ENCODE assay signal across 26 cellular contexts in genomic region chr6:13001951-13002350, GRCh38.
"Had no signal": no experiment of that assay in that cellular context is flagged by ENCODE, and none has a peak within 500 bp of the region (broad histone marks: within the 10 kb centered on the region; RNA-seq: fewer than 3 reads in every experiment).

No MANE protein-coding gene starts in this region.

- ATAC-seq: mucosa of descending colon; natural killer cell treated with Interleukin-12 subunit alpha and Interleukin-12 subunit beta and Interleukin-15 and Interleukin-18, amount 100 ng/mL, for 72 hours; pancreas; stimulated activated effector memory CD8-positive, alpha-beta T cell treated with anti-CD3 and anti-CD28 coated beads, Interleukin-12 subunit alpha, Interleukin-12 subunit beta, amount 100 ng/mL, for 72 hours had no signal

- DNase-seq: colonic mucosa; effector CD8-positive, alpha-beta T cell; endodermal cell; erythroblast; esophagus squamous epithelium; hypothalamus; mesenchymal stem cell; mucosa of descending colon; naive B cell; pancreas; sigmoid colon; stimulated activated CD4-positive, alpha-beta T cell treated with anti-CD3 and anti-CD28 coated beads, Interleukin-2, amount 100 ng/mL, for 24 hours; stimulated activated CD4-positive, alpha-beta T cell treated with anti-CD3 and anti-CD28 coated beads, Interleukin-4, amount 100 ng/mL, for 24 hours; stimulated activated naive CD4-positive, alpha-beta T cell treated with Interleukin-2 at 50 U/mL for 16 hours; stomach; thyroid gland had no signal

- H3K9me3 ChIP-seq: colonic mucosa, esophagus squamous epithelium, mucosa of descending colon, neutrophil, pancreas, right atrium auricular region, sigmoid colon, stomach, thyroid gland, vagina had no signal

- H3K4me1 Mint-ChIP-seq: mesothelial cell of epicardium; naive B cell; neural crest cell; stimulated activated effector memory CD8-positive, alpha-beta T cell treated with anti-CD3 and anti-CD28 coated beads, Interleukin-12 subunit alpha, Interleukin-12 subunit beta, amount 100 ng/mL, for 72 hours had no signal

- H3K36me3 ChIP-seq: colonic mucosa, esophagus squamous epithelium, neutrophil, pancreas, right atrium auricular region, sigmoid colon, stomach, thyroid gland, vagina had no signal

- H3K4me3 Mint-ChIP-seq: dendritic cell treated with granulocyte-macrophage colony-stimulating factor and Interleukin-4, amounts not matched to agents 40 ng/mL and 50 ng/mL, for 4 days; endodermal cell; mesothelial cell of epicardium; naive B cell; natural killer cell treated with Interleukin-12 subunit alpha and Interleukin-12 subunit beta and Interleukin-15 and Interleukin-18, amount 100 ng/mL, for 72 hours; neural crest cell; stimulated activated effector memory CD8-positive, alpha-beta T cell treated with anti-CD3 and anti-CD28 coated beads, Interleukin-12 subunit alpha, Interleukin-12 subunit beta, amount 100 ng/mL, for 72 hours had no signal

- H3K9me3 Mint-ChIP-seq: dendritic cell treated with granulocyte-macrophage colony-stimulating factor and Interleukin-4, amounts not matched to agents 40 ng/mL and 50 ng/mL, for 4 days; endodermal cell; mesothelial cell of epicardium; natural killer cell treated with Interleukin-12 subunit alpha and Interleukin-12 subunit beta and Interleukin-15 and Interleukin-18, amount 100 ng/mL, for 72 hours; neural crest cell; stimulated activated effector memory CD8-positive, alpha-beta T cell treated with anti-CD3 and anti-CD28 coated beads, Interleukin-12 subunit alpha, Interleukin-12 subunit beta, amount 100 ng/mL, for 72 hours had no signal

- H3K4me3 ChIP-seq: colonic mucosa, esophagus squamous epithelium, mucosa of descending colon, pancreas, right atrium auricular region, sigmoid colon, stomach, thyroid gland, vagina had no signal

- H3K36me3 Mint-ChIP-seq: mesothelial cell of epicardium; naive B cell; natural killer cell treated with Interleukin-12 subunit alpha and Interleukin-12 subunit beta and Interleukin-15 and Interleukin-18, amount 100 ng/mL, for 72 hours; stimulated activated effector memory CD8-positive, alpha-beta T cell treated with anti-CD3 and anti-CD28 coated beads, Interleukin-12 subunit alpha, Interleukin-12 subunit beta, amount 100 ng/mL, for 72 hours had no signal

- H3K27me3 Mint-ChIP-seq: dendritic cell treated with granulocyte-macrophage colony-stimulating factor and Interleukin-4, amounts not matched to agents 40 ng/mL and 50 ng/mL, for 4 days; naive B cell had no signal

- FAIRE-seq: frontal cortex, keratinocyte, pancreas had no signal

- H3K27ac Mint-ChIP-seq: dendritic cell treated with granulocyte-macrophage colony-stimulating factor and Interleukin-4, amounts not matched to agents 40 ng/mL and 50 ng/mL, for 4 days; endodermal cell; mesothelial cell of epicardium; naive B cell; natural killer cell treated with Interleukin-12 subunit alpha and Interleukin-12 subunit beta and Interleukin-15 and Interleukin-18, amount 100 ng/mL, for 72 hours; stimulated activated effector memory CD8-positive, alpha-beta T cell treated with anti-CD3 and anti-CD28 coated beads, Interleukin-12 subunit alpha, Interleukin-12 subunit beta, amount 100 ng/mL, for 72 hours had no signal

- H3K4me1 ChIP-seq: colonic mucosa, esophagus squamous epithelium, pancreas, stomach, thyroid gland, vagina had no signal

- H3K27ac ChIP-seq: colonic mucosa, esophagus squamous epithelium, neutrophil, pancreas, right atrium auricular region, sigmoid colon, stomach, thyroid gland, vagina had no signal

- H3K27me3 ChIP-seq: colonic mucosa, neutrophil, pancreas, right atrium auricular region, sigmoid colon, stomach, thyroid gland, vagina had no signal
